ENCODE assay signal across 22 cellular contexts in the genomic region with DNA sequence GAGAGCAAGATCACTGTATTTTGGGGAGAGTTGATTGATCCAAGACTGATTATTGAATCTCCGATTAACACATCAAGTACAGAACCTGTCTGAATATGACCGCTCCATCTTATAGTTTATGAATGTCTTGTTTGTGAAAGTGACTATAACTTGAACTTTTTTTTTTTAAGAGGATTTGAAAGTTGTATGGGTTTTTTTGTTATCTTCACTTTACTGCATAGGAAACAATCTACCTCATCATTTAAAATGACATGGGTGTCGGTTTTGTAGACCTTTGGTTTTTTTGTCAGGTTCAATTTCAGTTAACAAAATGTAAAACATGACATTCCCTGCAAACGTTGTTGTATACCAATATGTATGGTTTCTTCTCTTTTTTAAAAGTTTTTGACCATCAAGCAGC.
"Had no signal": no experiment of that assay in that cellular context is flagged by ENCODE, and none has a peak within 500 bp of the region (broad histone marks: within the 10 kb centered on the region; RNA-seq: fewer than 3 reads in every experiment).

No MANE protein-coding gene starts in this region.

- H3K4me2 ChIP-seq: hepatocyte, smooth muscle cell had no signal

- H3K27ac ChIP-seq: dorsolateral prefrontal cortex, esophagus muscularis mucosa, foreskin keratinocyte, gastroesophageal sphincter, heart left ventricle, hepatocyte, left ventricle myocardium inferior, lower lobe of right lung, ovary, stomach, tibial artery had no signal

- H3K27me3 ChIP-seq: dorsolateral prefrontal cortex, esophagus muscularis mucosa, foreskin keratinocyte, gastroesophageal sphincter, heart left ventricle, hepatocyte, ovary, stomach, tibial artery had no signal

- H3K27me3 Mint-ChIP-seq: type B pancreatic cell had no signal

- H3K4me3 ChIP-seq: dorsolateral prefrontal cortex, esophagus muscularis mucosa, gastroesophageal sphincter, heart left ventricle, hepatocyte, left ventricle myocardium inferior, lower lobe of right lung, ovary, smooth muscle cell, stomach, tibial artery had no signal

- ATAC-seq: gastroesophageal sphincter, left colon, lower lobe of right lung, natural killer cell, sciatic nerve had no signal

- H3K27ac Mint-ChIP-seq: natural killer cell, type B pancreatic cell had no signal

- H3K79me2 ChIP-seq: hepatocyte had no signal

- H3K4me1 ChIP-seq: foreskin keratinocyte, gastroesophageal sphincter, lower lobe of right lung, stomach, tibial artery had no signal

- DNase-seq: dorsolateral prefrontal cortex; effector CD4-positive, alpha-beta T cell; heart left ventricle; left colon; left ventricle myocardium inferior; lower lobe of right lung; natural killer cell; occipital lobe; ovary; stimulated activated CD4-positive, alpha-beta T cell treated with anti-CD3 and anti-CD28 coated beads, Interleukin-12 subunit alpha, Interleukin-12 subunit beta, amount 100 ng/mL, for 4 hours; stimulated activated CD4-positive, alpha-beta T cell treated with anti-CD3 and anti-CD28 coated beads, Interleukin-4, amount 100 ng/mL, for 1 hour; stimulated activated CD8-positive, alpha-beta memory T cell treated with anti-CD3 and anti-CD28 coated beads, Interleukin-4, amount 100 ng/mL, for 48 hours; stimulated activated naive CD4-positive, alpha-beta T cell treated with Interleukin-2 at 50 U/mL for 16 hours; stomach; tibial artery had no signal

- H3K9me3 Mint-ChIP-seq: natural killer cell had no signal

- H3K4me3 Mint-ChIP-seq: natural killer cell, type B pancreatic cell had no signal

- H3K9me3 ChIP-seq: esophagus muscularis mucosa, gastroesophageal sphincter, heart left ventricle, left ventricle myocardium inferior, lower lobe of right lung, ovary, stomach, tibial artery had no signal

- H2AFZ ChIP-seq: hepatocyte had no signal

- H3K36me3 ChIP-seq: esophagus muscularis mucosa, ovary had no signal
